In genomic region chr7:129295015-129295423, GRCh38 we compare ENCODE assay signal across 11 cellular contexts.
DNase-seq lines count a peak whose midpoint lies in the region; ATAC-seq, FAIRE-seq and TF ChIP-seq lines count a peak whose summit lies in the region.
"Had no signal": no experiment of that assay in that cellular context is flagged by ENCODE, and none has a peak within 500 bp of the region (broad histone marks: within the 10 kb centered on the region; RNA-seq: fewer than 3 reads in every experiment).

No MANE protein-coding gene starts in this region.

- in situ Hi-C loops in HAP-1 (cut with MboI; ENCODE audit: low sequenced_read_pairs): loop anchor here (5.0 kb wide), 1 partner anchor 73 kb away; no protein-coding TSS in a partner anchor

- H3K27ac ChIP-seq in SK-N-SH (ENCODE audit: low read depth in 2 of 2, low read length in 1 of 2) (no peak overlapping the region; a peak in 1 of 4 replicates), suprapubic skin (no peak overlapping the region)

- no peak for TF ChIP-seq EP300 in SK-N-SH (IDR thresholded peaks at IDR 0.05; ENCODE audit: borderline replicate concordance in 1 of 2, low read depth in 1 of 2, low read length in 1 of 2)
- no peak for TF ChIP-seq EP300 in suprapubic skin (IDR thresholded peaks at IDR 0.05)

- ATAC-seq in sciatic nerve (peak; percentile 96), HG02840 (IDR thresholded peaks at IDR 0.05; ENCODE audit: low FRiP score, unreplicated experiment) (no peak)
- ATAC-seq: activated T-cell treated with anti-CD3 and anti-CD28 coated beads, Interleukin-2, amount 50 U/mL, for 4 hours; naive thymus-derived CD8-positive, alpha-beta T cell had no signal

- no peak overlapping the region for H3K9ac ChIP-seq in SK-N-SH

- H3K36me3 ChIP-seq in HAP-1 (replicated peaks) (no peaks in the 10 kb centered on the region), SK-N-SH (replicated peaks in 1 of 2; ENCODE audit: control insufficient read depth in 1 of 2, insufficient read depth in 2 of 2, low read length in 1 of 2) (no peaks in the 10 kb centered on the region), suprapubic skin (no peaks in the 10 kb centered on the region)

- intact Hi-C loops in sciatic nerve (cut with DNase I): loop anchor here (10.0 kb wide), 1 partner anchor 70 kb away; the partner anchor contains the start of gene AHCYL2

- TF ChIP-seq CTCF in SK-N-SH (IDR thresholded peaks at IDR 0.05) (no peak), suprapubic skin (IDR thresholded peaks at IDR 0.05) (no peak)

- H3K27me3 ChIP-seq in HAP-1 (ENCODE audit: low read depth): no peaks in the 10 kb centered on the region
- H3K27me3 ChIP-seq in SK-N-SH (ENCODE audit: insufficient read depth): no peaks in the 10 kb centered on the region
- no peaks in the 10 kb centered on the region for H3K27me3 ChIP-seq in suprapubic skin

- no peak overlapping the region for H2AFZ ChIP-seq in SK-N-SH (ENCODE audit: low read depth)

- no peak for TF ChIP-seq POLR2A in suprapubic skin (IDR thresholded peaks at IDR 0.05)

- POLR2A ChIA-PET in SK-N-SH (lab: Yijun Ruan, JAX): no interaction called here

- H3K4me3 ChIP-seq in HAP-1 (no peak overlapping the region), SK-N-SH (ENCODE audit: low read depth in 2 of 2, low read length in 1 of 2) (no peak overlapping the region), suprapubic skin (no peak overlapping the region)

- H3K9me3 ChIP-seq in HAP-1 (no peaks in the 10 kb centered on the region), SK-N-SH (no peaks in the 10 kb centered on the region), suprapubic skin (no peaks in the 10 kb centered on the region)

- FAIRE-seq in RCC 7860 (lab: Jason Lieb, UNC): no peak

- no peaks in the 10 kb centered on the region for H3K9me2 ChIP-seq in SK-N-SH

- no peak for TF ChIP-seq RAD21 in SK-N-SH (IDR thresholded peaks at IDR 0.05; ENCODE audit: low read length)

- H3K4me2 ChIP-seq in SK-N-SH: no peak overlapping the region

- DNase-seq in HAP-1 (ENCODE audit: low spot score in 2 of 2) (peak; percentile 37 to 73), SK-N-SH (no peak), fibroblast of the conjunctiva (ENCODE audit: low read depth) (peak; percentile 86), sciatic nerve (ENCODE audit: low spot score) (no peak), suprapubic skin (ENCODE audit: low spot score in 2 of 2) (no peak), RCC 7860 (ENCODE audit: low spot score) (no peak)
- DNase-seq in activated CD4-positive, CD25-positive, alpha-beta regulatory T cell treated with anti-CD3 and anti-CD28 coated beads, Interleukin-2, amount 50 U/mL, for 72 hours: no peak
- DNase-seq: activated T-cell treated with anti-CD3 and anti-CD28 coated beads, Interleukin-2, amount 50 U/mL, for 4 hours; naive thymus-derived CD8-positive, alpha-beta T cell; NCI-H1417 had no signal

- H4K20me1 ChIP-seq in SK-N-SH (ENCODE audit: insufficient read depth): no peaks in the 10 kb centered on the region

- 64% methylated on average over 2 of the region's 2 CpGs for WGBS in SK-N-SH (ENCODE audit: low lambda C conversion rate)
- WGBS in suprapubic skin: 35% methylated on average over 2 of the region's 2 CpGs

- H3F3A ChIP-seq in SK-N-SH (replicated peaks; ENCODE audit: insufficient read depth): peaks cover 17% of the 10 kb centered on the region

- CTCF ChIA-PET in SK-N-SH (lab: Yijun Ruan, JAX): interaction anchor here (0.6 to 8.1 kb wide), 9 partner anchors 11 to 1349 kb away, joined by 3 to 363 read pairs (median 3); partner anchors contain the start of gene AHCYL2

- no peaks in the 10 kb centered on the region for H3K79me2 ChIP-seq in SK-N-SH (ENCODE audit: insufficient read depth)

- H3K4me1 ChIP-seq in HAP-1 (peaks cover 12% of the 10 kb centered on the region), SK-N-SH (ENCODE audit: control insufficient read depth in 1 of 2, insufficient read depth in 2 of 2, low read depth in 1 of 2, low read length in 1 of 2) (no peaks in the 10 kb centered on the region), suprapubic skin (peaks cover 13% of the 10 kb centered on the region)

TF ChIP-seq in SK-N-SH, 30 proteins besides CTCF, POLR2A, EP300 and RAD21:
- TF ChIP-seq IRF3 (IDR thresholded peaks at IDR 0.05; ENCODE audit: low read depth, low read length) (no peak), MAX (IDR thresholded peaks at IDR 0.05; ENCODE audit: low read depth) (no peak), FOXM1 (IDR thresholded peaks at IDR 0.05; ENCODE audit: low read depth) (no peak), YY1 (IDR thresholded peaks at IDR 0.05; ENCODE audit: low read depth) (no peak), TCF12 (IDR thresholded peaks at IDR 0.05) (no peak), SMC3 (IDR thresholded peaks at IDR 0.05; ENCODE audit: low read depth, low read length) (no peak), MEF2A (IDR thresholded peaks at IDR 0.05; ENCODE audit: borderline replicate concordance, low read depth) (no peak), USF1 (IDR thresholded peaks at IDR 0.05; ENCODE audit: borderline replicate concordance, low read depth) (no peak), PBX3 (IDR thresholded peaks at IDR 0.05) (peak; percentile 40; the same call in 1 of the 2 replicates), FOSL2 (IDR thresholded peaks at IDR 0.05; ENCODE audit: borderline replicate concordance, low read depth) (0 out of 2 replicates have a peak, but pooled peaks have one; percentile 9), NFIC (IDR thresholded peaks at IDR 0.05; ENCODE audit: borderline replicate concordance) (no peak)
TF ChIP-seq in SK-N-SH: peak in this region for 2.

Comparison
In these comparisons a context has a peak if more than half of its experiments do, and no peak if none do; other contexts are left out.
1. DNase-seq: peak in HAP-1 (2 of 2) and fibroblast of the conjunctiva (single experiment); none in SK-N-SH (single experiment), sciatic nerve (single experiment), suprapubic skin (0 of 2), RCC 7860 (single experiment) and activated CD4-positive, CD25-positive, alpha-beta regulatory T cell treated with anti-CD3 and anti-CD28 coated beads, Interleukin-2, amount 50 U/mL, for 72 hours (single experiment).